Comparison of ENCODE assay signal across 17 cellular contexts in the genomic region with DNA sequence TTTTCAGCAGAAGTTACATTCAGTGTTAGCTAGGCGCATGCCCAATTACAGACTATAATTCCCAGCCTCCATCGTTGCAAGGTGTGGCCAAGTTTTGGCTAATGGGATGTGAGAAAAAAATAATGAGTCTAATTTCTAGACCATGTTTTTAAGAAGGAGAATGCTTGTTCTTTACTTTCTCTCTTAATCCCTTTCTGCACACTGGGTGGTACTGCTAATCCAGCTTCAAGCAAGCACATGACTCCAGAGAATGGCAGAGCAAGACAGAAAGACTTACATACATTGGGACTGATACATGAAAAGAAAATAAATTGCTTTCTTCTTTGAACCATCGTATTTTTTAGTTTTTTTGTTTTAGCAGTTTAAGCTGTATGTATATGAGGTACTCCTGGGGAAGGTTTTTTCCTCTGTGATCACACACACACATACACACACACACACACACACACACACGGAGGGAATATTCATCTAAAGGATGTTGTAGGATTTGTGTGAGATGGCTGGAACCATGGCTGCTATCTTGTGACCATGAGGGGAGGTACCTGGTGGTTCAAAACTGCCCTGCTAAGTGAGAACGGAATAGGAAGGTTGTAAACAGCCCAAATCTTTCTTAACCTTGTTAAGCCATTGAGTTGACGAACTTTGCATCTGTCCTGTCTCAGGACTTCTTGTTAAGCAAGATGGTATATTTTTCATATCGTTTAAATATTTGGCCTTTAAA. TPM values are rescaled to one million over a fixed set of nuclear protein-coding genes. Genes with fewer than 3 reads are reported as not detected.
DNase-seq lines count a peak whose midpoint lies in the region; ATAC-seq, FAIRE-seq and TF ChIP-seq lines count a peak whose summit lies in the region.
"Had no signal": no experiment of that assay in that cellular context is flagged by ENCODE, and none has a peak within 500 bp of the region (broad histone marks: within the 10 kb centered on the region; RNA-seq: fewer than 3 reads in every experiment).

No MANE protein-coding gene starts in this region.

- DNase-seq in HCT116 (ENCODE audit: low read depth, low spot score) (no peak), SJSA1 (ENCODE audit: low read depth in 1 of 2, low spot score in 2 of 2) (peak; percentile 70 to 77), H1 (ENCODE audit: low read depth in 1 of 2, low spot score in 2 of 2) (no peak), retinal pigment epithelial cell (ENCODE audit: low read depth) (peak; percentile 77), COLO668 (lab: John Stamatoyannopoulos, UW; ENCODE audit: unreplicated experiment) (no peak)
- no peak for DNase-seq in CD4-positive, alpha-beta T cell
- DNase-seq: 8988T; ACHN; CD4-positive, alpha-beta memory T cell; COR-L47; DMS53; GF-D8; IMR-90; KG1 had no signal

- TF ChIP-seq EP300 in H1 (IDR thresholded peaks at IDR 0.05; ENCODE audit: borderline replicate concordance in 1 of 2, low read depth in 2 of 2, low read length in 2 of 2): no peak

- BruUV-seq in HCT116 (replicated peaks; lab: Mats Ljungman, UMichigan): no TSS peak

- TF ChIP-seq RAD21 in HCT116 (IDR thresholded peaks at IDR 0.05; ENCODE audit: low read depth): no peak
- no peak for TF ChIP-seq RAD21 in H1 (IDR thresholded peaks at IDR 0.05 in 1 of 2, conservative IDR thresholded peaks at IDR 0.05 in 1 of 2; ENCODE audit: low read depth in 2 of 2, low read length in 2 of 2)

- H2BK20ac ChIP-seq in H1 (ENCODE audit: low read length): no peak overlapping the region

- H3K9ac ChIP-seq in HCT116 (ENCODE audit: low read length) (no peak overlapping the region), H1 (replicated peaks in 1 of 4; ENCODE audit: extremely low read depth in 1 of 4, low read depth in 3 of 4, low read length in 3 of 4) (no peak overlapping the region)
- H3K9ac ChIP-seq: BLaER1 treated with 17β-estradiol and CSF1 and Interleukin-3, amounts not matched to agents 10 nM and 100 nM; GM23248 had no signal

- H4K20me1 ChIP-seq in HCT116 (ENCODE audit: insufficient read depth): no peaks in the 10 kb centered on the region
- H4K20me1 ChIP-seq in H1 (replicated peaks in 1 of 2; ENCODE audit: control insufficient read depth in 1 of 2, insufficient read depth in 2 of 2, low read length in 2 of 2): no peaks in the 10 kb centered on the region
- H4K20me1 ChIP-seq: BLaER1 treated with 17β-estradiol and CSF1 and Interleukin-3, amounts not matched to agents 10 nM and 100 nM had no signal

- ATAC-seq in HCT116: no peak
- ATAC-seq in activated T-helper 17 cell treated with anti-CD3 and anti-CD28 coated beads, Interleukin-2, amount 50 U/mL, for 72 hours (replicated peaks): no peak
- ATAC-seq in CD4-positive, alpha-beta T cell (ENCODE audit: poor library complexity): no peak

- no peak overlapping the region for H3K56ac ChIP-seq in H1 (replicated peaks; ENCODE audit: insufficient read length, low read depth, low read length)

- peaks cover 5% of the 10 kb centered on the region for H3K4me1 Mint-ChIP-seq in activated T-helper 17 cell treated with anti-CD3 and anti-CD28 coated beads, Interleukin-2, amount 50 U/mL, for 72 hours
- H3K4me1 Mint-ChIP-seq in CD4-positive, alpha-beta T cell (ENCODE audit: low read depth): peaks cover 26% of the 10 kb centered on the region

- no peaks in the 10 kb centered on the region for H3K9me2 ChIP-seq in HCT116 (ENCODE audit: insufficient read depth)

- RAD21 ChIA-PET in HCT116 (lab: Charles Lee; ENCODE audit: low non-redundant PET in 1 of 2, low total read pairs in 2 of 2, uncharacterized antibody in 2 of 2, unreplicated experiment in 2 of 2): no interaction called here

- H3K9me3 ChIP-seq in HCT116 (ENCODE audit: control insufficient read depth in 1 of 2, insufficient read depth in 1 of 2, low read depth in 1 of 2, low read length in 2 of 2): no peaks in the 10 kb centered on the region
- H3K9me3 ChIP-seq in SJSA1 (replicated peaks): peaks cover 3% of the 10 kb centered on the region; the same call in 1 of the 2 replicates
- H3K9me3 ChIP-seq in H1 (ENCODE audit: insufficient read depth in 2 of 2, low read depth in 1 of 2, low read length in 1 of 2): no peaks in the 10 kb centered on the region
- H3K9me3 ChIP-seq in CD4-positive, alpha-beta T cell (ENCODE audit: control insufficient read depth, low read length): no peaks in the 10 kb centered on the region
- H3K9me3 ChIP-seq: BLaER1 treated with 17β-estradiol and CSF1 and Interleukin-3, amounts not matched to agents 10 nM and 100 nM had no signal

- no peak overlapping the region for H3K27ac Mint-ChIP-seq in activated T-helper 17 cell treated with anti-CD3 and anti-CD28 coated beads, Interleukin-2, amount 50 U/mL, for 72 hours
- no peak overlapping the region for H3K27ac Mint-ChIP-seq in CD4-positive, alpha-beta T cell

- no peaks in the 10 kb centered on the region for H3K23me2 ChIP-seq in H1 (ENCODE audit: low read depth, low read length)

- no peak overlapping the region for H2BK12ac ChIP-seq in H1 (ENCODE audit: low read depth, low read length)

- H3K4ac ChIP-seq in H1 (replicated peaks; ENCODE audit: insufficient read length, low read depth, low read length): no peak overlapping the region

- H3K36me3 ChIP-seq in HCT116 (ENCODE audit: control insufficient read depth in 1 of 2, insufficient read depth in 2 of 2, low read length in 2 of 2) (no peaks in the 10 kb centered on the region), SJSA1 (no peaks in the 10 kb centered on the region), H1 (ENCODE audit: control insufficient read depth in 2 of 4, insufficient read depth in 4 of 4, low read length in 3 of 4) (no peaks in the 10 kb centered on the region)
- H3K36me3 ChIP-seq: BLaER1 treated with 17β-estradiol and CSF1 and Interleukin-3, amounts not matched to agents 10 nM and 100 nM had no signal

- no peak overlapping the region for H2AK5ac ChIP-seq in H1 (ENCODE audit: low read depth, low read length)

- POLR2A ChIA-PET in HCT116 (lab: Charles Lee): no interaction called here
- POLR2A ChIA-PET in H1 (lab: Charles Lee; ENCODE audit: partially characterized antibody): no interaction called here
- POLR2A ChIA-PET in CD4-positive, alpha-beta T cell (lab: Charles Lee): interaction anchor here (0.9 kb wide), 1 partner anchor 330 kb away, joined by 4 read pairs; a partner anchor contains a TSS

- H3K4me3 Mint-ChIP-seq in activated T-helper 17 cell treated with anti-CD3 and anti-CD28 coated beads, Interleukin-2, amount 50 U/mL, for 72 hours: no peak overlapping the region
- H3K4me3 Mint-ChIP-seq in CD4-positive, alpha-beta T cell: no peak overlapping the region
- H3K4me3 Mint-ChIP-seq: CD4-positive, alpha-beta memory T cell had no signal

- H3K27me3 ChIP-seq in HCT116 (ENCODE audit: insufficient read depth, low read length) (no peaks in the 10 kb centered on the region), SJSA1 (replicated peaks) (peaks cover 49% of the 10 kb centered on the region), H1 (replicated peaks in 1 of 4; ENCODE audit: control insufficient read depth in 3 of 4, extremely low read depth in 1 of 4, insufficient read depth in 3 of 4, low read length in 3 of 4) (no peaks in the 10 kb centered on the region)
- no peaks in the 10 kb centered on the region for H3K27me3 ChIP-seq in CD4-positive, alpha-beta T cell (ENCODE audit: control insufficient read depth, insufficient read depth, low read length)
- H3K27me3 ChIP-seq: BLaER1 treated with 17β-estradiol and CSF1 and Interleukin-3, amounts not matched to agents 10 nM and 100 nM had no signal

- H3K4me3 ChIP-seq in HCT116 (replicated peaks in 1 of 2; ENCODE audit: low read depth in 1 of 2, low read length in 2 of 2) (no peak overlapping the region), SJSA1 (no peak overlapping the region), H1 (ENCODE audit: extremely low read depth in 1 of 4, insufficient read depth in 2 of 4, low read depth in 3 of 4, low read length in 4 of 4) (no peak overlapping the region), retinal pigment epithelial cell (ENCODE audit: low read length) (no peak overlapping the region)
- H3K4me3 ChIP-seq: BLaER1 treated with 17β-estradiol and CSF1 and Interleukin-3, amounts not matched to agents 10 nM and 100 nM; GM23248 had no signal

- no peak overlapping the region for H4K91ac ChIP-seq in H1 (replicated peaks; ENCODE audit: insufficient read length, low read length)

- no peak overlapping the region for H4K5ac ChIP-seq in H1 (ENCODE audit: insufficient read length, low read depth, low read length)

- CTCF ChIA-PET in HCT116 (lab: Charles Lee) (interaction anchor here (1.2 to 1.4 kb wide), 2 partner anchors 146 kb away, joined by 4 to 6 read pairs; no protein-coding TSS in a partner anchor), H1 (lab: Charles Lee; ENCODE audit: partially characterized antibody) (interaction anchor here (1.2 to 2.0 kb wide), 2 partner anchors 145 to 146 kb away, joined by 4 to 9 read pairs; no protein-coding TSS in a partner anchor)
- CTCF ChIA-PET in CD4-positive, alpha-beta T cell (lab: Charles Lee): interaction anchor here (1.1 kb wide), 1 partner anchor 145 kb away, joined by 5 read pairs; no protein-coding TSS in a partner anchor

- TF ChIP-seq CTCF in HCT116 (IDR thresholded peaks at IDR 0.05 in 2 of 3, conservative IDR thresholded peaks at IDR 0.05 in 1 of 3; ENCODE audit: borderline replicate concordance in 1 of 3, insufficient read depth in 1 of 3, low read depth in 2 of 3, low read length in 2 of 3): no peak
- TF ChIP-seq CTCF in H1 (IDR thresholded peaks at IDR 0.05; ENCODE audit: control extremely low read depth in 1 of 3, insufficient read depth in 1 of 3, low read depth in 1 of 3, low read length in 3 of 3): no peak
- TF ChIP-seq CTCF in retinal pigment epithelial cell (conservative IDR thresholded peaks at IDR 0.05; ENCODE audit: low read depth, low read length): no peak
- no peak for TF ChIP-seq CTCF in CD4-positive, alpha-beta T cell (IDR thresholded peaks at IDR 0.05)

- H3K4me1 ChIP-seq in HCT116 (ENCODE audit: control insufficient read depth in 1 of 2, insufficient read depth in 2 of 2, low read length in 2 of 2): peaks cover 0 to 16% of the 10 kb centered on the region in 2 experiments; a peak in 2 of 4 replicates
- H3K4me1 ChIP-seq in SJSA1 (replicated peaks): 0 out of 2 replicates have a peak, but pooled peaks cover 6% of the 10 kb centered on the region
- peaks cover 0 to 8% (median 3%) of the 10 kb centered on the region in 4 experiments; a peak in 2 of 7 replicates for H3K4me1 ChIP-seq in H1 (replicated peaks in 1 of 4; ENCODE audit: control insufficient read depth in 3 of 4, insufficient read depth in 4 of 4, low read length in 3 of 4)

- H4K8ac ChIP-seq in H1 (ENCODE audit: extremely low read depth, insufficient read depth, low read length): no peak overlapping the region

- no peaks in the 10 kb centered on the region for H3K9me3 Mint-ChIP-seq in activated T-helper 17 cell treated with anti-CD3 and anti-CD28 coated beads, Interleukin-2, amount 50 U/mL, for 72 hours
- no peaks in the 10 kb centered on the region for H3K9me3 Mint-ChIP-seq in CD4-positive, alpha-beta T cell
- H3K9me3 Mint-ChIP-seq: CD4-positive, alpha-beta memory T cell had no signal

- no peak overlapping the region for H2BK120ac ChIP-seq in H1 (replicated peaks; ENCODE audit: low read depth, low read length)

- WGBS in H1 (ENCODE audit: extremely low coverage in 1 of 2, insufficient coverage in 1 of 2, insufficient read length in 1 of 2, insufficient replicate concordance in 2 of 2, low coverage in 1 of 2, low lambda C conversion rate in 2 of 2, missing lambda C conversion rate in 1 of 2), 2 experiments: 86% methylated on average over 7 of the region's 7 CpGs; no CpG with 5 or more reads in 1 of the 2 experiments

- H3K27me3 Mint-ChIP-seq in activated T-helper 17 cell treated with anti-CD3 and anti-CD28 coated beads, Interleukin-2, amount 50 U/mL, for 72 hours: no peaks in the 10 kb centered on the region
- no peaks in the 10 kb centered on the region for H3K27me3 Mint-ChIP-seq in CD4-positive, alpha-beta T cell

- TF ChIP-seq POLR2A in HCT116 (IDR thresholded peaks at IDR 0.05; ENCODE audit: borderline replicate concordance, extremely low read depth, insufficient read depth, insufficient read length) (no peak), H1 (IDR thresholded peaks at IDR 0.05; ENCODE audit: control extremely low read depth in 1 of 2, low read depth in 2 of 2, low read length in 2 of 2) (no peak)

- H3K23ac ChIP-seq in H1 (ENCODE audit: insufficient read length): no peak overlapping the region

- H3K18ac ChIP-seq in H1 (ENCODE audit: extremely low read depth, low read length): no peak overlapping the region

- H3K36me3 Mint-ChIP-seq in activated T-helper 17 cell treated with anti-CD3 and anti-CD28 coated beads, Interleukin-2, amount 50 U/mL, for 72 hours (ENCODE audit: low read depth): no peaks in the 10 kb centered on the region
- no peaks in the 10 kb centered on the region for H3K36me3 Mint-ChIP-seq in CD4-positive, alpha-beta T cell (ENCODE audit: low read depth)
- H3K36me3 Mint-ChIP-seq: CD4-positive, alpha-beta memory T cell had no signal

- no peak overlapping the region for H3K14ac ChIP-seq in H1 (ENCODE audit: insufficient read length)

- no peak overlapping the region for H3K27ac ChIP-seq in HCT116 (ENCODE audit: low read depth, low read length)
- no peak overlapping the region for H3K27ac ChIP-seq in SJSA1
- no peak overlapping the region for H3K27ac ChIP-seq in H1 (ENCODE audit: low read depth, low read length)
- no peak overlapping the region for H3K27ac ChIP-seq in CD4-positive, alpha-beta T cell (ENCODE audit: low read depth, low read length)
- H3K27ac ChIP-seq: GM23248 had no signal

- FAIRE-seq in H1 (lab: Jason Lieb, UNC): no peak

- H2BK15ac ChIP-seq in H1 (ENCODE audit: low read length): 0 out of 2 replicates have a peak overlapping the region, but pooled peaks have one; percentile 8

- intact Hi-C loops in HCT116 (cut with micrococcal nuclease): no loop called here
- intact Hi-C loops in CD4-positive, alpha-beta T cell (cut with DNase I, micrococcal nuclease): loop anchor here in 1 of 2 experiments (10.0 kb wide), 1 partner anchor 65 kb away; no protein-coding TSS in a partner anchor

- no peak overlapping the region for H3K4me2 ChIP-seq in HCT116 (ENCODE audit: low read length)
- H3K4me2 ChIP-seq in H1 (ENCODE audit: insufficient read depth in 1 of 2, low read depth in 2 of 2, low read length in 2 of 2): no peak overlapping the region; a peak in 1 of 4 replicates

- H3K79me2 ChIP-seq in HCT116 (ENCODE audit: insufficient read depth, low read length) (no peaks in the 10 kb centered on the region), H1 (ENCODE audit: control insufficient read depth in 1 of 2, insufficient read depth in 2 of 2, low read length in 2 of 2) (no peaks in the 10 kb centered on the region)

- no peaks in the 10 kb centered on the region for H3K79me1 ChIP-seq in H1 (ENCODE audit: low read depth, low read length)

- peak overlapping the region; percentile 1 for H2AFZ ChIP-seq in HCT116 (ENCODE audit: low read depth, low read length, poor library complexity, severe bottlenecking)
- no peak overlapping the region for H2AFZ ChIP-seq in H1 (ENCODE audit: low read length)

- no peak overlapping the region for H2BK5ac ChIP-seq in H1 (ENCODE audit: low read depth, low read length)

RNA-seq across cellular contexts. Expression of a gene that starts 34.3 kb away (rescaled TPM):
- 163 TPM for total RNA-seq in HCT116 (2021; ENCODE audit: unreplicated experiment)
- polyA plus RNA-seq in HCT116 (2012): 130 and 154 TPM in 2 replicates
- total RNA-seq in SJSA1 (2014; rRNA removed; shearing (Covaris generic)): 537 and 538 TPM in 2 replicates
- total RNA-seq in H1 (2021; fragmentation: NEBNext Ultra II Directional; extraction: Animal tissue kit (Norgen Biotek cat#: 25700)): 161 and 167 TPM in 2 replicates
- polyA plus RNA-seq in H1 (2011; rRNA removed): 77.8 and 106 TPM in 2 replicates
- 161 TPM for polyA plus RNA-seq in H1 (2011; cell fraction: cytosol; rRNA removed)
- polyA plus RNA-seq in H1 (2011; cell fraction: nucleus; rRNA removed): 89.3 TPM
- polyA plus RNA-seq in H1 (2012, experiment 1 of 2): 135 to 179 TPM (median 147 TPM) in 4 replicates
- polyA plus RNA-seq in H1 (2012, experiment 2 of 2): 27.7 TPM
- 172 TPM for polyA plus RNA-seq in H1 (2013, experiment 1 of 2)
- polyA plus RNA-seq in H1 (2013, experiment 2 of 2): 166 TPM
- polyA minus RNA-seq in H1 (2011; rRNA and poly(A)+ RNA removed): 110 and 126 TPM in 2 replicates
- polyA minus RNA-seq in H1 (2011; cell fraction: cytosol; rRNA and poly(A)+ RNA removed): 68.2 TPM
- polyA minus RNA-seq in H1 (2011; cell fraction: nucleus; rRNA and poly(A)+ RNA removed): 93.7 TPM
- total RNA-seq in activated T-helper 17 cell treated with anti-CD3 and anti-CD28 coated beads, Interleukin-2, amount 50 U/mL, for 72 hours: 100 to 1,000 TPM in 1 of 2 donors, 10 to 100 TPM in 1; 95.4 to 127 TPM
- 10 to 100 TPM; 43.0 to 44.0 TPM for total RNA-seq in CD4-positive, alpha-beta T cell

Comparison
In these comparisons a context has a peak if more than half of its experiments do, and no peak if none do; other contexts are left out.
1. DNase-seq: peak in SJSA1 (2 of 2) and retinal pigment epithelial cell (single experiment); none in HCT116 (single experiment), H1 (0 of 2), COLO668 (single experiment) and CD4-positive, alpha-beta T cell (0 of 10).